ENCODE assay signal across 8 cellular contexts in the genomic region with DNA sequence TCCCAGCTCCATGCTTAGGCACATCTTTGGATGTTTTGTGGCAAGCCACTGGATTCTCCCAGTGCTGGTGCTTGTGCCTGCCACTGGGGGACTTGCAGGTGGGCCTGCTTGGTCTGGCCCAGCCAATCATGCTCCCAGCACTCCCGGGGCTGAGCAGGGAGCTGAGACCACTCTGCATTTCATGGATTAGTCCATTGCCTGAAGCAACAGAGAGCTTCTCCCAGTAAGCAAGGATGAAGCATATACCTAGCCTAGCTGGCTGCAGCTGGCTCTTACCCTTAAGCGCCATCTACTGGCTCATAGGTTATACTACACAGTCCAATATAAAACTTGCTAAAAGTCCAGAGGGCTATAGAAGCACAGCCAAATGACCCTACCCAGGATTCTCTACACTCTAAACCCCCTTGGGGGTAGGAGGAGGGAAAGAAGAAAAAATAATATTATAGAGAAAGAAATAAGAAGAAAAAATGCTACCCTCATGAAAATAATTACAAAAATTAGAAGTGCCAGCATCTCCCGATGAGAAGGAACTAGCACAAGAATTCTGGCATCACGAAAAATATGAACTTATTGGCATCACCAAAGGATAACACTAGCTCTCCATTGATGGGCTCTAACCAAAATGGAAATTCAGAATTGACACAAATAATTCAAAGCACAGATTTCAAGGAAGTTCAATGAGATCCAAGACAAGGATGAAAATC.
DNase-seq lines count a peak whose midpoint lies in the region; ATAC-seq and TF ChIP-seq lines count a peak whose summit lies in the region.

No MANE protein-coding gene starts in this region.

- H3K36me3 Mint-ChIP-seq in neural progenitor cell = peaks cover 3% of the 10 kb centered on the region

- H3K27ac ChIP-seq in OCI-LY1 (ENCODE audit: low read depth, low read length, poor library complexity, severe bottlenecking) (no peak overlapping the region), neural progenitor cell (no peak overlapping the region)

- ATAC-seq in GM21447 (IDR thresholded peaks at IDR 0.05; ENCODE audit: unreplicated experiment) (peak; percentile 85), HG03460 (IDR thresholded peaks at IDR 0.05; ENCODE audit: unreplicated experiment) (no peak)

- peaks cover 50% of the 10 kb centered on the region for H3K9me3 Mint-ChIP-seq in neural progenitor cell

- H3K4me1 ChIP-seq in OCI-LY1 (ENCODE audit: insufficient read depth, low read length, severe bottlenecking) (no peaks in the 10 kb centered on the region), neural progenitor cell (no peaks in the 10 kb centered on the region)

- H3K79me2 ChIP-seq in OCI-LY1 (ENCODE audit: insufficient read depth, low read length) (no peaks in the 10 kb centered on the region), neural progenitor cell (ENCODE audit: low read depth) (no peaks in the 10 kb centered on the region)

- H3K27me3 Mint-ChIP-seq in neural progenitor cell (ENCODE audit: insufficient read depth, low read depth) = peaks cover 2% of the 10 kb centered on the region

- no peaks in the 10 kb centered on the region for H3K36me3 ChIP-seq in OCI-LY1 (ENCODE audit: insufficient read depth, low read length)
- no peaks in the 10 kb centered on the region for H3K36me3 ChIP-seq in neural progenitor cell

- DNase-seq in GM03348 (ENCODE audit: low spot score) = peak; percentile 42
- peak; percentile 6 for DNase-seq in HPDE6-E6E7 (ENCODE audit: extremely low spot score)
- DNase-seq in epithelial cell of esophagus (ENCODE audit: low read depth) = peak; percentile 84
- DNase-seq in neural progenitor cell (ENCODE audit: low spot score) = peak; percentile 77
- no peak for DNase-seq in NCI-H2227 treated with DMSO at 0.1 percent for 48 hours (lab: John Stamatoyannopoulos, UW)

- H3K9me3 ChIP-seq in OCI-LY1 (ENCODE audit: low read length) = no peaks in the 10 kb centered on the region
- H3K9me3 ChIP-seq in neural progenitor cell (ENCODE audit: low read depth) = no peaks in the 10 kb centered on the region

- H3K4me3 ChIP-seq in OCI-LY1 (ENCODE audit: low read depth, low read length, poor library complexity, severe bottlenecking) = no peak overlapping the region
- no peak overlapping the region for H3K4me3 ChIP-seq in epithelial cell of esophagus (ENCODE audit: low read length)
- no peak overlapping the region for H3K4me3 ChIP-seq in neural progenitor cell

- no peak overlapping the region for H2AFZ ChIP-seq in OCI-LY1 (ENCODE audit: low read length)
- peak overlapping the region; percentile 65 for H2AFZ ChIP-seq in neural progenitor cell (replicated peaks)

- H3K9ac ChIP-seq in OCI-LY1 (ENCODE audit: low read length) (no peak overlapping the region), neural progenitor cell (no peak overlapping the region)

- H3K27ac Mint-ChIP-seq in neural progenitor cell = no peak overlapping the region

- H3K9me2 ChIP-seq in OCI-LY1 (ENCODE audit: low read depth, low read length) = no peaks in the 10 kb centered on the region

- H3K4me1 Mint-ChIP-seq in neural progenitor cell = no peaks in the 10 kb centered on the region

- H3K27me3 ChIP-seq in OCI-LY1 (ENCODE audit: insufficient read depth, low read length) (no peaks in the 10 kb centered on the region), neural progenitor cell (no peaks in the 10 kb centered on the region)

- H3K4me2 ChIP-seq in OCI-LY1 (ENCODE audit: low read length) = no peak overlapping the region
- no peak overlapping the region for H3K4me2 ChIP-seq in neural progenitor cell

- H3K4me3 Mint-ChIP-seq in neural progenitor cell = no peak overlapping the region

- H4K20me1 ChIP-seq in OCI-LY1 (ENCODE audit: insufficient read depth, low read length) (no peaks in the 10 kb centered on the region), neural progenitor cell (ENCODE audit: low read depth) (no peaks in the 10 kb centered on the region)

- H3F3A ChIP-seq in OCI-LY1 (ENCODE audit: insufficient read depth, low read length) (no peaks in the 10 kb centered on the region), neural progenitor cell (ENCODE audit: low read depth) (no peaks in the 10 kb centered on the region)

- peak; percentile 76 for TF ChIP-seq CTCF in OCI-LY1 (IDR thresholded peaks at IDR 0.05; ENCODE audit: low read length)
- TF ChIP-seq CTCF in epithelial cell of esophagus (IDR thresholded peaks at IDR 0.05; ENCODE audit: insufficient read depth, low read depth, low read length, missing control alignments) = peak; percentile 66
- peak; percentile 77 for TF ChIP-seq CTCF in neural progenitor cell (IDR thresholded peaks at IDR 0.05)
